In genomic region chr15:62622775-62623174, GRCh38 we compare ENCODE assay signal across 23 cellular contexts.
"Had no signal": no experiment of that assay in that cellular context is flagged by ENCODE, and none has a peak within 500 bp of the region (broad histone marks: within the 10 kb centered on the region; RNA-seq: fewer than 3 reads in every experiment).

No MANE protein-coding gene starts in this region.

- DNase-seq: dorsolateral prefrontal cortex; effector CD4-positive, alpha-beta T cell; gastrocnemius medialis; heart left ventricle; left cardiac atrium; left lung; mesenchymal stem cell; mucosa of descending colon; naive B cell; nucleus accumbens; right cardiac atrium; sigmoid colon; stimulated activated CD4-positive, alpha-beta T cell treated with anti-CD3 and anti-CD28 coated beads, Interleukin-2, amount 100 ng/mL, for 24 hours; stimulated activated CD4-positive, alpha-beta T cell treated with anti-CD3 and anti-CD28 coated beads, Interleukin-4, amount 100 ng/mL, for 24 hours; stimulated activated naive CD4-positive, alpha-beta T cell treated with Interleukin-2 at 50 U/mL for 16 hours; stomach; thyroid gland; trophoblast cell had no signal

- H3K9me3 ChIP-seq: gastrocnemius medialis, heart left ventricle, left lung, mucosa of descending colon, prostate gland, sigmoid colon, stomach, thyroid gland had no signal

- H3K9ac ChIP-seq: neural progenitor cell had no signal

- H3K4me1 ChIP-seq: left lung, prostate gland had no signal

- H3K27ac ChIP-seq: dorsolateral prefrontal cortex, gastrocnemius medialis, heart left ventricle, hepatocyte, left lung, neural progenitor cell, prostate gland, sigmoid colon, stomach, thyroid gland had no signal

- H3K27me3 ChIP-seq: dorsolateral prefrontal cortex, gastrocnemius medialis, heart left ventricle, hepatocyte, left lung, neural progenitor cell, sigmoid colon, stomach, thyroid gland had no signal

- H3K36me3 ChIP-seq: gastrocnemius medialis, heart left ventricle, left lung, neural progenitor cell, prostate gland, sigmoid colon, stomach, thyroid gland had no signal

- H2AFZ ChIP-seq: hepatocyte, neural progenitor cell had no signal

- H3K4me2 ChIP-seq: hepatocyte, neural progenitor cell had no signal

- H3K4me3 ChIP-seq: dorsolateral prefrontal cortex, gastrocnemius medialis, heart left ventricle, hepatocyte, left lung, mucosa of descending colon, neural progenitor cell, prostate gland, sigmoid colon, stomach, thyroid gland had no signal

- ATAC-seq: gastrocnemius medialis; heart left ventricle; left cardiac atrium; left lung; mucosa of descending colon; natural killer cell treated with Interleukin-12 subunit alpha and Interleukin-12 subunit beta and Interleukin-15 and Interleukin-18, amount 100 ng/mL, for 72 hours; right cardiac atrium; stimulated activated effector memory CD8-positive, alpha-beta T cell treated with anti-CD3 and anti-CD28 coated beads, Interleukin-12 subunit alpha, Interleukin-12 subunit beta, amount 100 ng/mL, for 72 hours had no signal
